8 cellular contexts compared by ENCODE assay signal in the genomic region with DNA sequence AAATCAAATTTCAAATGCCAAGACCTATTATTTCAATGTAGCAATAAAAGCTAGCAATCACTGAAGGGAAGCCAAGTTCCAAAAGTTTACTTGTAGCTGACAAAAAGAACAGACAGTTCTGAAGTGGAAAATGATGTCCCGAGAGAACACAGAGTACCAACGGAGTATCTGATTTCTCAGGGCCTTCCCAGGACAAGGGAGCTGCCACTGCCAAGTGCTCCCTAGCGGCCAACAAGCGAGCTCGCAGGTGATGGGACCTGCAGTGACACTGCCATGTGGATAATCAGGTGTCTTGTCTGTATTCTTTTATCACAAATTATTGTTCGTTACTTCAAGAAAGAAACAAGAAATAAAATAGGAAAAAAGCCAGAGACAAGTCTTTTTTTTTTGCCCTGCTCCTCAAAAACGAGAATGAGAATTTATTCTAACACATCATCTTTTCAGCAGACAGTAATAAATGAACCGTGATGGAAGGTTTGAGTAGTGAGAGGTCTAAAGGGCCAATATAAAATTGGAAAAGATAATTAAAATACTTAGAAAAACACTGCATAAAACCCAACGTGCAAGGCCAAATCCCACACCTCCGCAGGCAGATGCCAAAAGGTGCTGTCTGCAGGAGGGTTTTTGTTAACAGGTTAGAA.
DNase-seq lines count a peak whose midpoint lies in the region; ATAC-seq and TF ChIP-seq lines count a peak whose summit lies in the region.

No MANE protein-coding gene starts in this region.

- peak; percentile 53 for TF ChIP-seq EP300 in stomach (IDR thresholded peaks at IDR 0.05)

- DNase-seq in NCI-H1105 treated with DMSO at 0.1 percent for 48 hours (lab: John Stamatoyannopoulos, UW) (peak; percentile 11), NCI-H1105 (lab: John Stamatoyannopoulos, UW) (no peak), Panc1 (ENCODE audit: low read depth, low spot score) (no peak), head of caudate nucleus (peak in 39 of 42 donors; percentile 27 to 72 (median 49)), stomach (no peak), H4 (ENCODE audit: low spot score) (no peak)

- no peak overlapping the region for H3K4me3 ChIP-seq in Panc1 (ENCODE audit: low read depth in 2 of 2, low read length in 2 of 2)
- H3K4me3 ChIP-seq in stomach: no peak overlapping the region

- no peak for TF ChIP-seq CTCF in Panc1 (IDR thresholded peaks at IDR 0.05)
- peak in 1 of 7 experiments; percentile 6 for TF ChIP-seq CTCF in stomach (IDR thresholded peaks at IDR 0.05)

- H3K36me3 ChIP-seq in Panc1 (ENCODE audit: control insufficient read depth, insufficient read depth, low read length): peaks cover 8% of the 10 kb centered on the region
- H3K36me3 ChIP-seq in stomach: peaks cover 6 to 47% (median 39%) of the 10 kb centered on the region in 4 donors

- BruUV-seq in Panc1 (replicated peaks; lab: Mats Ljungman, UMichigan): no TSS peak

- TF ChIP-seq POLR2A in stomach (IDR thresholded peaks at IDR 0.05): no peak

- CTCF ChIA-PET in Panc1 (lab: Charles Lee): no interaction called here

- H3K4me1 ChIP-seq in Panc1 (ENCODE audit: control insufficient read depth, insufficient read depth, low read length) (no peaks in the 10 kb centered on the region), stomach (no peaks in the 10 kb centered on the region)

- in situ Hi-C loops in Panc1 (cut with HindIII; ENCODE audit: low pct_unique_long_range_greater_than_20kb, low sequenced_read_pairs): no loop called here

- intact Hi-C loops in Panc1 (cut with micrococcal nuclease; ENCODE audit: unreplicated experiment) (no loop called here), head of caudate nucleus (cut with DNase I) (no loop called here), stomach (cut with DNase I; ENCODE audit: low total_unique reads) (no loop called here)

- POLR2A ChIA-PET in Panc1 (lab: Charles Lee): no interaction called here

- H3K27ac ChIP-seq in Panc1 (ENCODE audit: low read length) (no peak overlapping the region), stomach (no peak overlapping the region)

- no peaks in the 10 kb centered on the region for H3K9me3 ChIP-seq in Panc1 (ENCODE audit: control insufficient read depth, insufficient read depth, low read depth, low read length)
- H3K9me3 ChIP-seq in stomach: no peaks in the 10 kb centered on the region

- WGBS in stomach, 5 donors: 66 to 74% (median 70%) methylated on average over 10 of the region's 10 CpGs

- peak; percentile 74 for ATAC-seq in Panc1
- ATAC-seq in HG02981 (IDR thresholded peaks at IDR 0.05; ENCODE audit: unreplicated experiment): no peak
- no peak for ATAC-seq in HG03469 (IDR thresholded peaks at IDR 0.05; ENCODE audit: unreplicated experiment)

- no peaks in the 10 kb centered on the region for H3K27me3 ChIP-seq in Panc1 (ENCODE audit: control insufficient read depth, insufficient read depth, low read length)
- no peaks in the 10 kb centered on the region for H3K27me3 ChIP-seq in stomach

Comparison
In these comparisons a context has a peak if more than half of its experiments do, and no peak if none do; other contexts are left out.
1. DNase-seq: peak in NCI-H1105 treated with DMSO at 0.1 percent for 48 hours (single experiment) and head of caudate nucleus (39 of 42); none in NCI-H1105 (single experiment), Panc1 (single experiment), stomach (single experiment) and H4 (single experiment).